ENCODE assay signal across 26 cellular contexts in genomic region chr5:38518341-38518740, GRCh38. TPM values are rescaled to one million over a fixed set of nuclear protein-coding genes. Genes with fewer than 3 reads are reported as not detected.
"Had no signal": no experiment of that assay in that cellular context is flagged by ENCODE, and none has a peak within 500 bp of the region (broad histone marks: within the 10 kb centered on the region; RNA-seq: fewer than 3 reads in every experiment).

No MANE protein-coding gene starts in this region.

- H3K4me3 Mint-ChIP-seq: effector memory CD8-positive, alpha-beta T cell; memory B cell; natural killer cell; stimulated activated effector memory CD8-positive, alpha-beta T cell treated with anti-CD3 and anti-CD28 coated beads, Interleukin-12 subunit alpha, Interleukin-12 subunit beta, amount 100 ng/mL, for 72 hours; type B pancreatic cell had no signal

- H3K27ac ChIP-seq: esophagus squamous epithelium, gastrocnemius medialis, ovary, psoas muscle, sigmoid colon, testis, tibial artery had no signal

- H3K4me1 Mint-ChIP-seq: memory B cell; natural killer cell; stimulated activated effector memory CD8-positive, alpha-beta T cell treated with anti-CD3 and anti-CD28 coated beads, Interleukin-12 subunit alpha, Interleukin-12 subunit beta, amount 100 ng/mL, for 72 hours had no signal

- H3K27me3 ChIP-seq: esophagus squamous epithelium, gastrocnemius medialis, ovary, sigmoid colon, testis, tibial artery had no signal

- H3K4me1 ChIP-seq: esophagus squamous epithelium, gastrocnemius medialis, psoas muscle, sigmoid colon, testis, tibial artery had no signal

- H3K36me3 Mint-ChIP-seq: memory B cell; natural killer cell; stimulated activated effector memory CD8-positive, alpha-beta T cell treated with anti-CD3 and anti-CD28 coated beads, Interleukin-12 subunit alpha, Interleukin-12 subunit beta, amount 100 ng/mL, for 72 hours had no signal

- H3K9me3 ChIP-seq: esophagus squamous epithelium, gastrocnemius medialis, ovary, psoas muscle, sigmoid colon, testis, tibial artery had no signal

- H3K27ac Mint-ChIP-seq: effector memory CD8-positive, alpha-beta T cell; memory B cell; natural killer cell; stimulated activated effector memory CD8-positive, alpha-beta T cell treated with anti-CD3 and anti-CD28 coated beads, Interleukin-12 subunit alpha, Interleukin-12 subunit beta, amount 100 ng/mL, for 72 hours; type B pancreatic cell had no signal

- H3K4me3 ChIP-seq: esophagus squamous epithelium, gastrocnemius medialis, lung, ovary, psoas muscle, sigmoid colon, testis, tibial artery had no signal

- H3K9me3 Mint-ChIP-seq: natural killer cell; stimulated activated effector memory CD8-positive, alpha-beta T cell treated with anti-CD3 and anti-CD28 coated beads, Interleukin-12 subunit alpha, Interleukin-12 subunit beta, amount 100 ng/mL, for 72 hours; type B pancreatic cell had no signal

- FAIRE-seq: endometrium had no signal

- H3K36me3 ChIP-seq: ovary had no signal

- ATAC-seq: effector memory CD8-positive, alpha-beta T cell; gastrocnemius medialis; left lobe of liver; psoas muscle; right cardiac atrium; stimulated activated effector memory CD8-positive, alpha-beta T cell treated with anti-CD3 and anti-CD28 coated beads, Interleukin-12 subunit alpha, Interleukin-12 subunit beta, amount 100 ng/mL, for 72 hours; stimulated activated naive CD8-positive, alpha-beta T cell treated with anti-CD3 and anti-CD28 coated beads, Interleukin-15, Interleukin-2, amounts not matched to agents 100 U/mL and 50 U/mL, for 24 hours had no signal

- H3K27me3 Mint-ChIP-seq: type B pancreatic cell had no signal

- DNase-seq: cortex of kidney; effector memory CD8-positive, alpha-beta T cell; erythroblast; esophagus squamous epithelium; gastrocnemius medialis; head of caudate nucleus; kidney; natural killer cell; occipital lobe; ovary; posterior cingulate gyrus; psoas muscle; right cardiac atrium; sigmoid colon; stimulated activated CD4-positive, alpha-beta T cell treated with anti-CD3 and anti-CD28 coated beads, Interleukin-2, amount 100 ng/mL, for 24 hours; stimulated activated CD4-positive, alpha-beta T cell treated with anti-CD3 and anti-CD28 coated beads, Interleukin-4, amount 100 ng/mL, for 24 hours; stimulated activated naive CD8-positive, alpha-beta T cell treated with anti-CD3 and anti-CD28 coated beads, Interleukin-15, Interleukin-2, amounts not matched to agents 100 U/mL and 50 U/mL, for 24 hours; substantia nigra; testis; tibial artery had no signal

RNA-seq across cellular contexts. Expression of gene LIFR, which starts 38.1 kb away (rescaled TPM):
- total RNA-seq: natural killer cell had no signal
